ENCODE assay signal across 8 cellular contexts in genomic region chr16:5024632-5025031, GRCh38. TPM values are rescaled to one million over a fixed set of nuclear protein-coding genes. Genes with fewer than 3 reads are reported as not detected.
DNase-seq lines count a peak whose midpoint lies in the region; ATAC-seq and TF ChIP-seq lines count a peak whose summit lies in the region.

No MANE protein-coding gene starts in this region.

- DNase-seq in DND-41 (no peak), NCI-H1694 treated with DMSO at 0.1 percent for 48 hours (lab: John Stamatoyannopoulos, UW) (peak; percentile 42), adrenal gland (peak in 2 of 7 donors; percentile 21 to 32), mucosa of gallbladder (ENCODE audit: low spot score) (peak; percentile 17)
- no peak for DNase-seq in activated effector memory CD4-positive, alpha-beta T cell treated with anti-CD3 and anti-CD28 coated beads, Interleukin-2, amount 50 U/mL, for 16 hours
- DNase-seq in activated T-helper 1 cell treated with anti-CD3 and anti-CD28 coated beads, Interleukin-12 subunit alpha, Interleukin-12 subunit beta, Interleukin-2, Interleukin-4 antibody, amounts not matched to agents 30 ng/mL and 10 ng/mL and 1 ng/mL, durations not matched to agents 14 hours and 24 hours and 36 hours (ENCODE audit: low spot score): no peak
- no peak for DNase-seq in CD8-positive, alpha-beta memory T cell

- no peak for TF ChIP-seq POLR2A in adrenal gland (IDR thresholded peaks at IDR 0.05)

- TF ChIP-seq CTCF in DND-41 (IDR thresholded peaks at IDR 0.05; ENCODE audit: borderline replicate concordance, extremely low read depth, low read length, poor library complexity, severe bottlenecking) (peak; percentile 19), adrenal gland (IDR thresholded peaks at IDR 0.05) (peak in 4 of 6 experiments; percentile 28 to 37 (median 33))

- H3K4me1 Mint-ChIP-seq in activated T-helper 1 cell treated with anti-CD3 and anti-CD28 coated beads, Interleukin-12 subunit alpha, Interleukin-12 subunit beta, Interleukin-2, Interleukin-4 antibody, amounts not matched to agents 30 ng/mL and 10 ng/mL and 1 ng/mL, durations not matched to agents 14 hours and 24 hours and 36 hours (ENCODE audit: low read depth): no peaks in the 10 kb centered on the region
- no peaks in the 10 kb centered on the region for H3K4me1 Mint-ChIP-seq in CD8-positive, alpha-beta memory T cell

- H4K20me1 ChIP-seq in DND-41 (ENCODE audit: insufficient read depth, low read length): no peaks in the 10 kb centered on the region

- CTCF ChIA-PET in CD8-positive, alpha-beta memory T cell (lab: Charles Lee): interaction anchor here (0.6 kb wide), 1 partner anchor 55 kb away, joined by 3 read pairs; no protein-coding TSS in a partner anchor

- no peak overlapping the region for H3K9ac ChIP-seq in DND-41 (ENCODE audit: low read depth, low read length)

- no peaks in the 10 kb centered on the region for H3K27me3 Mint-ChIP-seq in activated T-helper 1 cell treated with anti-CD3 and anti-CD28 coated beads, Interleukin-12 subunit alpha, Interleukin-12 subunit beta, Interleukin-2, Interleukin-4 antibody, amounts not matched to agents 30 ng/mL and 10 ng/mL and 1 ng/mL, durations not matched to agents 14 hours and 24 hours and 36 hours (ENCODE audit: insufficient read depth)
- H3K27me3 Mint-ChIP-seq in CD8-positive, alpha-beta memory T cell: peaks cover 0 to 2% of the 10 kb centered on the region in 2 donors

- no peaks in the 10 kb centered on the region for H3K27me3 ChIP-seq in DND-41 (ENCODE audit: insufficient read depth, low read length, poor library complexity)
- no peaks in the 10 kb centered on the region for H3K27me3 ChIP-seq in adrenal gland
- H3K27me3 ChIP-seq in CD8-positive, alpha-beta memory T cell (ENCODE audit: insufficient read depth, low read length, poor library complexity, severe bottlenecking): no peaks in the 10 kb centered on the region

- H3K27ac ChIP-seq in DND-41 (ENCODE audit: low read length) (no peak overlapping the region), adrenal gland (no peak overlapping the region)
- H3K27ac ChIP-seq in CD8-positive, alpha-beta memory T cell (ENCODE audit: low read depth, low read length): no peak overlapping the region

- no peak for ATAC-seq in DND-41 (ENCODE audit: insufficient read depth, low read depth)
- no peak for ATAC-seq in HG02642 (IDR thresholded peaks at IDR 0.05; ENCODE audit: poor library complexity, unreplicated experiment)

- no peak overlapping the region for H3K27ac Mint-ChIP-seq in activated T-helper 1 cell treated with anti-CD3 and anti-CD28 coated beads, Interleukin-12 subunit alpha, Interleukin-12 subunit beta, Interleukin-2, Interleukin-4 antibody, amounts not matched to agents 30 ng/mL and 10 ng/mL and 1 ng/mL, durations not matched to agents 14 hours and 24 hours and 36 hours
- H3K27ac Mint-ChIP-seq in CD8-positive, alpha-beta memory T cell: no peak overlapping the region

- no peaks in the 10 kb centered on the region for H3K36me3 Mint-ChIP-seq in activated T-helper 1 cell treated with anti-CD3 and anti-CD28 coated beads, Interleukin-12 subunit alpha, Interleukin-12 subunit beta, Interleukin-2, Interleukin-4 antibody, amounts not matched to agents 30 ng/mL and 10 ng/mL and 1 ng/mL, durations not matched to agents 14 hours and 24 hours and 36 hours (ENCODE audit: low read depth)
- H3K36me3 Mint-ChIP-seq in CD8-positive, alpha-beta memory T cell: peaks cover 0 to 32% (median 3%) of the 10 kb centered on the region in 3 donors

- H3K4me3 Mint-ChIP-seq in activated T-helper 1 cell treated with anti-CD3 and anti-CD28 coated beads, Interleukin-12 subunit alpha, Interleukin-12 subunit beta, Interleukin-2, Interleukin-4 antibody, amounts not matched to agents 30 ng/mL and 10 ng/mL and 1 ng/mL, durations not matched to agents 14 hours and 24 hours and 36 hours: no peak overlapping the region
- H3K4me3 Mint-ChIP-seq in CD8-positive, alpha-beta memory T cell: no peak overlapping the region

- 30 to 58% (median 52%) methylated on average over 2 to 4 of the region's 4 CpGs for WGBS in adrenal gland, 4 donors

- H3K4me3 ChIP-seq in DND-41 (ENCODE audit: low read depth in 1 of 2, low read length in 2 of 2) (no peak overlapping the region), adrenal gland (no peak overlapping the region)
- no peak overlapping the region for H3K4me3 ChIP-seq in CD8-positive, alpha-beta memory T cell (ENCODE audit: low read length)

- H3K4me2 ChIP-seq in DND-41 (ENCODE audit: insufficient read depth, low read length): no peak overlapping the region

- H3K9me3 ChIP-seq in DND-41 (ENCODE audit: insufficient read depth, low read length, severe bottlenecking) (no peaks in the 10 kb centered on the region), adrenal gland (replicated peaks in 1 of 3) (no peaks in the 10 kb centered on the region)
- no peaks in the 10 kb centered on the region for H3K9me3 ChIP-seq in CD8-positive, alpha-beta memory T cell (ENCODE audit: low read length)

- H3K9me3 Mint-ChIP-seq in activated T-helper 1 cell treated with anti-CD3 and anti-CD28 coated beads, Interleukin-12 subunit alpha, Interleukin-12 subunit beta, Interleukin-2, Interleukin-4 antibody, amounts not matched to agents 30 ng/mL and 10 ng/mL and 1 ng/mL, durations not matched to agents 14 hours and 24 hours and 36 hours: no peaks in the 10 kb centered on the region
- H3K9me3 Mint-ChIP-seq in CD8-positive, alpha-beta memory T cell: no peaks in the 10 kb centered on the region

- H3K36me3 ChIP-seq in DND-41 (ENCODE audit: insufficient read depth, low read length) (no peaks in the 10 kb centered on the region), adrenal gland (replicated peaks in 1 of 2) (peaks cover 0 to 20% of the 10 kb centered on the region in 2 donors)
- no peaks in the 10 kb centered on the region for H3K36me3 ChIP-seq in CD8-positive, alpha-beta memory T cell (ENCODE audit: insufficient read depth, low read length)

- H3K79me2 ChIP-seq in DND-41 (ENCODE audit: insufficient read depth, low read length): no peaks in the 10 kb centered on the region

- H3K4me1 ChIP-seq in DND-41 (ENCODE audit: insufficient read depth, low read length): no peaks in the 10 kb centered on the region
- no peaks in the 10 kb centered on the region for H3K4me1 ChIP-seq in adrenal gland (replicated peaks in 1 of 2)
- H3K4me1 ChIP-seq in CD8-positive, alpha-beta memory T cell (ENCODE audit: insufficient read depth, low read length): no peaks in the 10 kb centered on the region

- intact Hi-C loops in adrenal gland (cut with DNase I): loop anchor here in 1 of 2 donors (10.0 kb wide), 1 partner anchor 60 kb away; no protein-coding TSS in a partner anchor
- intact Hi-C loops in activated T-helper 1 cell treated with anti-CD3 and anti-CD28 coated beads, Interleukin-12 subunit alpha, Interleukin-12 subunit beta, Interleukin-2, Interleukin-4 antibody, amounts not matched to agents 30 ng/mL and 10 ng/mL and 1 ng/mL, durations not matched to agents 14 hours and 24 hours and 36 hours (cut with micrococcal nuclease): no loop called here

- POLR2A ChIA-PET in CD8-positive, alpha-beta memory T cell (lab: Charles Lee): no interaction called here

- no peak overlapping the region for H2AFZ ChIP-seq in DND-41 (ENCODE audit: low read depth, low read length)

RNA-seq across cellular contexts. Expression of gene NAGPA, which starts 9.1 kb away (rescaled TPM):
- 10 to 100 TPM in 7 of 8 donors, 1 to 10 TPM in 1; 6.9 to 47.8 (median 30.2) TPM for total RNA-seq in adrenal gland
- polyA plus RNA-seq in adrenal gland: 10 to 100 TPM in 2 of 3 donors, 1 to 10 TPM in 1; 4.5 to 23.9 (median 18.9) TPM
- total RNA-seq in mucosa of gallbladder: 10.7 TPM
- 11.6 and 12.5 TPM in 2 replicates for total RNA-seq in activated T-helper 1 cell treated with anti-CD3 and anti-CD28 coated beads, Interleukin-12 subunit alpha, Interleukin-12 subunit beta, Interleukin-2, Interleukin-4 antibody, amounts not matched to agents 30 ng/mL and 10 ng/mL and 1 ng/mL, durations not matched to agents 14 hours and 24 hours and 36 hours
- total RNA-seq in CD8-positive, alpha-beta memory T cell: 10 to 100 TPM; 18.8 to 19.0 TPM
- 33.3 TPM for polyA plus RNA-seq in CD8-positive, alpha-beta memory T cell

RNA-seq across cellular contexts. Expression of gene C16orf89, which starts 41.1 kb away (rescaled TPM):
- total RNA-seq in adrenal gland: 10 to 100 TPM in 1 of 8 donors, 1 to 10 TPM in 7; 1.3 to 27.9 (median 4.6) TPM
- polyA plus RNA-seq in adrenal gland: 10 to 100 TPM in 1 of 3 donors, 1 to 10 TPM in 2; 2.1 to 14.1 (median 6.3) TPM
- total RNA-seq in mucosa of gallbladder: 25.0 TPM
- total RNA-seq in activated T-helper 1 cell treated with anti-CD3 and anti-CD28 coated beads, Interleukin-12 subunit alpha, Interleukin-12 subunit beta, Interleukin-2, Interleukin-4 antibody, amounts not matched to agents 30 ng/mL and 10 ng/mL and 1 ng/mL, durations not matched to agents 14 hours and 24 hours and 36 hours: not detected in 2 replicates
- total RNA-seq in CD8-positive, alpha-beta memory T cell: not detected
- not detected for polyA plus RNA-seq in CD8-positive, alpha-beta memory T cell

RNA-seq across cellular contexts. Expression of gene ALG1, which starts 47.0 kb away (rescaled TPM):
- total RNA-seq in adrenal gland (100 to 1,000 TPM in 1 of 8 donors, 10 to 100 TPM in 7; 30.8 to 207 (median 44.4) TPM), mucosa of gallbladder (26.2 TPM)
- 10 to 100 TPM; 19.2 to 43.2 (median 20.3) TPM for polyA plus RNA-seq in adrenal gland
- 40.0 and 41.4 TPM in 2 replicates for total RNA-seq in activated T-helper 1 cell treated with anti-CD3 and anti-CD28 coated beads, Interleukin-12 subunit alpha, Interleukin-12 subunit beta, Interleukin-2, Interleukin-4 antibody, amounts not matched to agents 30 ng/mL and 10 ng/mL and 1 ng/mL, durations not matched to agents 14 hours and 24 hours and 36 hours
- 10 to 100 TPM; 47.8 to 50.7 TPM for total RNA-seq in CD8-positive, alpha-beta memory T cell
- polyA plus RNA-seq in CD8-positive, alpha-beta memory T cell: 32.8 TPM

Comparison
In these comparisons a context has a peak if more than half of its experiments do, and no peak if none do; other contexts are left out.
1. DNase-seq: peak in NCI-H1694 treated with DMSO at 0.1 percent for 48 hours (single experiment) and mucosa of gallbladder (single experiment); none in DND-41 (single experiment), activated effector memory CD4-positive, alpha-beta T cell treated with anti-CD3 and anti-CD28 coated beads, Interleukin-2, amount 50 U/mL, for 16 hours (single experiment), activated T-helper 1 cell treated with anti-CD3 and anti-CD28 coated beads, Interleukin-12 subunit alpha, Interleukin-12 subunit beta, Interleukin-2, Interleukin-4 antibody, amounts not matched to agents 30 ng/mL and 10 ng/mL and 1 ng/mL, durations not matched to agents 14 hours and 24 hours and 36 hours (single experiment) and CD8-positive, alpha-beta memory T cell (0 of 5).